ENCODE assay signal across 8 cellular contexts in the genomic region with DNA sequence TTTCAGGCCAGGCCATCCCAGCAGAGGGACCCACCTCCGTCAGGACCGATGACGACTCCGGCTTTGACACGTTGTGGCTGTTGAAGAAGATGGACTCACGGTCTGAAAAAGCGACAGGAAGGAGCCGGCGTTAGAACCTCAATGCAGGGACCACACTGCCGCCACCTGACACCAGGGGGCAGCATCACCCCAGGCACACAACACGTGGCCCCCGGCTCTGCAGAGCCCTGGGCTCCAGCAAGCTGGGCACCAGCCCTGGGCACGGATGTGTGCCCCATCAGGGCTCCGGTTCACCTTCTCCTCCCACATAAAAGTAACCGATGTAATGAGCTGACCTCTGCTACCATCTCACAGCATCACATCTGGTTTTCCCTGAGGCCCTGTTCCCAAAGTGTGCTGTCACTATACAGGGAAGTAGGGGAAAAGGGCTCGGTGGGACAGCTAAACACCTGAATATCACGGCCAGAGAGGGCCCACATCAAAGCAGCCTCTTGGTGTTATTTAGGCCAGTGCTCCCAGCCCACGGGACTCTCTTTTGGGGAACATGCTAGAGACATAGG.
DNase-seq lines count a peak whose midpoint lies in the region; ATAC-seq and TF ChIP-seq lines count a peak whose summit lies in the region.

No MANE protein-coding gene starts in this region.

- no peaks in the 10 kb centered on the region for H3K27me3 ChIP-seq in GM06990 (replicated peaks; ENCODE audit: control insufficient read depth, insufficient read depth, low read length)
- H3K27me3 ChIP-seq in WERI-Rb-1 (ENCODE audit: insufficient read depth, low read depth, severe bottlenecking), result no peaks in the 10 kb centered on the region

- peak overlapping the region; percentile 21 for H3K27ac ChIP-seq in WERI-Rb-1

- DNase-seq in GM06990 (ENCODE audit: extremely low read depth, insufficient read length) (peak; percentile 78), NCI-H1930 (lab: John Stamatoyannopoulos, UW) (peak; percentile 7 to 16), WERI-Rb-1 (peak; percentile 78), brain pericyte (ENCODE audit: low read depth, low spot score) (peak; percentile 18), iPS-NIHi7 (ENCODE audit: extremely low spot score) (peak; percentile 95)
- DNase-seq in stimulated activated CD4-positive, alpha-beta T cell treated with anti-CD3 and anti-CD28 coated beads, Interleukin-15, amount 100 ng/mL, for 24 hours, result peak; percentile 89

- TF ChIP-seq CTCF in GM06990 (IDR thresholded peaks at IDR 0.05; ENCODE audit: insufficient read depth, low read length, poor library complexity, severe bottlenecking), result peak; percentile 86
- peak; percentile 97 for TF ChIP-seq CTCF in WERI-Rb-1 (IDR thresholded peaks at IDR 0.05; ENCODE audit: low read depth, low read length)

- H3K9me3 ChIP-seq in WERI-Rb-1 (ENCODE audit: severe bottlenecking), result no peaks in the 10 kb centered on the region

- H3K4me3 ChIP-seq in GM06990 (replicated peaks; ENCODE audit: low read depth, low read length), result no peak overlapping the region
- H3K4me3 ChIP-seq in WERI-Rb-1 (ENCODE audit: low read depth, low read length), result no peak overlapping the region

- peaks cover 4% of the 10 kb centered on the region for H3K36me3 ChIP-seq in GM06990 (ENCODE audit: control insufficient read depth, insufficient read depth, low read length)
- peaks cover 4% of the 10 kb centered on the region for H3K36me3 ChIP-seq in WERI-Rb-1

- ATAC-seq in HG02610 (IDR thresholded peaks at IDR 0.05; ENCODE audit: unreplicated experiment), result peak; percentile 75
- ATAC-seq in GM19455 (IDR thresholded peaks at IDR 0.05; ENCODE audit: unreplicated experiment), result no peak

Comparison
In these comparisons a context has a peak if more than half of its experiments do, and no peak if none do; other contexts are left out.
1. DNase-seq: peak in every context shown above with its lines; median percentile 95 in iPS-NIHi7; 89 in stimulated activated CD4-positive, alpha-beta T cell treated with anti-CD3 and anti-CD28 coated beads, Interleukin-15, amount 100 ng/mL, for 24 hours; 78 in GM06990; 78 in WERI-Rb-1; 18 in brain pericyte; 12 in NCI-H1930.